Comparison of ENCODE assay signal across 19 cellular contexts in the genomic region with DNA sequence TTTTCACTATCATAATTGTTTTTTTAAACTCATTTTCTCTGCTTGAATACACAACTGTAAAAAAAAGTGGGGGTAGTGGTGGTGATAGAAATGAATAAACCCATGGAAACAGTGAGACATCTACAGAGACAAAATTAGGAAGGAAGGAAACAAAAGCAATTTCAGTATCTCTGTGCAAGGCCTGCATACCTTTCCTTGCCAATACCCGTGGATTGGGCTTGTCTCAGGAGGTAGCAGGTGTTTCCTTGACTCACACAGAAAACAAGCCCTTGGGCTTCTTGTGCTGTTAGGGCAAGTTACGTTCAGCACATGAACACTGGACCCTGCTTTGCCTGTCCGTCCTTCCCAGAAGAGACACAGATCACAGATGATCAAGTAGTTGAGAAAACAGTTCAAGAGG.
DNase-seq lines count a peak whose midpoint lies in the region; ATAC-seq, FAIRE-seq and TF ChIP-seq lines count a peak whose summit lies in the region.
"Had no signal": no experiment of that assay in that cellular context is flagged by ENCODE, and none has a peak within 500 bp of the region (broad histone marks: within the 10 kb centered on the region; RNA-seq: fewer than 3 reads in every experiment).

No MANE protein-coding gene starts in this region.

- H3K9me3 Mint-ChIP-seq in progenitor cell of endocrine pancreas (ENCODE audit: low read depth), result no peaks in the 10 kb centered on the region

- no peaks in the 10 kb centered on the region for H3K27me3 ChIP-seq in gastroesophageal sphincter
- H3K27me3 ChIP-seq in upper lobe of right lung, result no peaks in the 10 kb centered on the region
- H3K27me3 ChIP-seq: right lobe of liver, suprapubic skin had no signal

- intact Hi-C loops in upper lobe of right lung (cut with DNase I), result no loop called here

- peak; percentile 46 for ATAC-seq in GM21528 (IDR thresholded peaks at IDR 0.05; ENCODE audit: low FRiP score, unreplicated experiment)
- peak; percentile 33 for ATAC-seq in HG03060 (IDR thresholded peaks at IDR 0.05; ENCODE audit: low read depth, unreplicated experiment)
- ATAC-seq in gastroesophageal sphincter, result no peak
- no peak for ATAC-seq in upper lobe of right lung
- ATAC-seq: right lobe of liver had no signal

- H3K27ac Mint-ChIP-seq in progenitor cell of endocrine pancreas, result no peak overlapping the region

- peaks cover 19% of the 10 kb centered on the region for H3K27me3 Mint-ChIP-seq in progenitor cell of endocrine pancreas

- no peak overlapping the region for H3K4me3 Mint-ChIP-seq in progenitor cell of endocrine pancreas (ENCODE audit: low read depth)

- no peak for DNase-seq in GM18507 (ENCODE audit: extremely low spot score, insufficient read length, low read depth)
- DNase-seq in dermis blood vessel endothelial cell, result peak; percentile 51
- no peak for DNase-seq in activated CD4-positive, alpha-beta T cell treated with anti-CD3 and anti-CD28 coated beads, Interleukin-2, amount 50 U/mL, for 48 hours
- DNase-seq in upper lobe of right lung, result no peak
- DNase-seq in progenitor cell of endocrine pancreas (ENCODE audit: low spot score, unreplicated experiment), result no peak
- DNase-seq: activated naive CD4-positive, alpha-beta T cell treated with Interleukin-2 at 50 U/mL for 16 hours; cortex of kidney; GF-D8; KG1; NCI-H1105 treated with DMSO at 0.1 percent for 48 hours; right lobe of liver; SHP77 treated with DMSO at 0.1 percent for 48 hours; stimulated activated CD4-positive, alpha-beta T cell treated with anti-CD3 and anti-CD28 coated beads, Interleukin-1b, Interleukin-23, amount 100 ng/mL, for 48 hours; T-helper 9 cell had no signal

- no peak overlapping the region for H3K27ac ChIP-seq in gastroesophageal sphincter
- H3K27ac ChIP-seq in upper lobe of right lung, result no peak overlapping the region
- H3K27ac ChIP-seq: HL-60, right lobe of liver, suprapubic skin had no signal

- H3K4me1 ChIP-seq in gastroesophageal sphincter, result no peaks in the 10 kb centered on the region
- no peaks in the 10 kb centered on the region for H3K4me1 ChIP-seq in upper lobe of right lung
- H3K4me1 ChIP-seq: right lobe of liver had no signal

- H3K9me3 ChIP-seq in gastroesophageal sphincter (no peaks in the 10 kb centered on the region), upper lobe of right lung (no peaks in the 10 kb centered on the region)
- H3K9me3 ChIP-seq: right lobe of liver, suprapubic skin had no signal

- no peak for TF ChIP-seq CTCF in gastroesophageal sphincter (IDR thresholded peaks at IDR 0.05)
- TF ChIP-seq CTCF in upper lobe of right lung (IDR thresholded peaks at IDR 0.05), result no peak
- no peak for TF ChIP-seq CTCF in progenitor cell of endocrine pancreas (IDR thresholded peaks at IDR 0.05; ENCODE audit: unreplicated experiment)

- no peaks in the 10 kb centered on the region for H3K36me3 ChIP-seq in gastroesophageal sphincter
- no peaks in the 10 kb centered on the region for H3K36me3 ChIP-seq in upper lobe of right lung
- H3K36me3 ChIP-seq: right lobe of liver, suprapubic skin had no signal

- H3K4me3 ChIP-seq in gastroesophageal sphincter (no peak overlapping the region), upper lobe of right lung (no peak overlapping the region)
- H3K4me3 ChIP-seq: right lobe of liver, suprapubic skin had no signal

- FAIRE-seq in GM18507 (lab: Jason Lieb, UNC), result peak; percentile 29

- no peak for TF ChIP-seq POLR2A in gastroesophageal sphincter (IDR thresholded peaks at IDR 0.05)

- H3K4me1 Mint-ChIP-seq in progenitor cell of endocrine pancreas (ENCODE audit: low read depth), result no peaks in the 10 kb centered on the region

- 40% methylated on average over 1 of the region's 3 CpGs; no CpG with 5 or more reads in 1 of the 2 donors for WGBS in gastroesophageal sphincter (ENCODE audit: low coverage in 1 of 2), 2 donors

- H3K36me3 Mint-ChIP-seq in progenitor cell of endocrine pancreas (ENCODE audit: insufficient read depth), result no peaks in the 10 kb centered on the region

- TF ChIP-seq EP300 in gastroesophageal sphincter (IDR thresholded peaks at IDR 0.05), result no peak

Comparison
In these comparisons a context has a peak if more than half of its experiments do, and no peak if none do; other contexts are left out.
1. ATAC-seq: peak in GM21528 (single experiment) and HG03060 (single experiment); none in gastroesophageal sphincter (single experiment) and upper lobe of right lung (single experiment).